ENCODE assay signal across 26 cellular contexts in the genomic region with DNA sequence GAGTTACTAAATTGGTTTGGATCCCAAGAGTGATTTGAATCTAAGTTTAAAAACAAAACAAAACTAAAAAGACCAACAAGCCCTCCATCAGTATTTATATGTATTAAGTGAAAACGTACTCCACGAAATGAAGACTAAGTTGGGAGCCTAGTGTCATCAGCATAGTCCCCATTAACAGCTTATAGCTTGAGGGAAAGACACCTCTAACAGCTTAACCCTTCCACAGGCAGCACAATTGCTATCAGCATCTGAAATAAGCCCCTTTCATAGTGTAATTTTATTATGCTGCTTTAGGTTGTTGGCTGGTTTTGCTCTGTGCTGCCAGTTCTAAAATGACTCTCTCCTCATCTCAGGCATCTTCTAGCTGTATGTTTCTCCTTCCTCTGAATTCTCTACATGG. TPM values are rescaled to one million over a fixed set of nuclear protein-coding genes. Genes with fewer than 3 reads are reported as not detected.
"Had no signal": no experiment of that assay in that cellular context is flagged by ENCODE, and none has a peak within 500 bp of the region (broad histone marks: within the 10 kb centered on the region; RNA-seq: fewer than 3 reads in every experiment).

No MANE protein-coding gene starts in this region.

- ATAC-seq: K562, Right ventricle myocardium inferior had no signal

- H3K36me3 Mint-ChIP-seq: IgD-negative memory B cell had no signal

- H2AFZ ChIP-seq: PC-9 had no signal

- H3K27me3 ChIP-seq: Peyer's patch, SJSA1 had no signal

- H3K4me1 ChIP-seq: Peyer's patch, SJSA1 had no signal

- DNase-seq: Kasumi-1, MV-4-11, NCI-H1048, NCI-H1105, NCI-H1417, NCI-H1436 treated with DMSO at 0.1 percent for 48 hours, NCI-H1694, NCI-H187 treated with DMSO at 0.1 percent for 48 hours, NCI-H2029 treated with DMSO at 0.1 percent for 48 hours, NCI-H2171 treated with DMSO at 0.1 percent for 48 hours, NCI-H345, NCI-H446 treated with DMSO at 0.1 percent for 48 hours, NCI-H510A treated with DMSO at 0.1 percent for 48 hours, NCI-H526, PC-9, Peyer's patch, SIG-M5, T-helper 1 cell had no signal

- H3K27ac ChIP-seq: HL-60, KMS-11, PC-9, Peyer's patch, SJSA1, SK-N-MC had no signal

- H3K27ac Mint-ChIP-seq: IgD-negative memory B cell had no signal

- H3K36me3 ChIP-seq: Peyer's patch, SJSA1 had no signal

- H3K9me3 ChIP-seq: Peyer's patch, SJSA1 had no signal

- H3K9ac ChIP-seq: KMS-11 had no signal

- H3K4me3 Mint-ChIP-seq: IgD-negative memory B cell had no signal

- H3K4me3 ChIP-seq: K562, PC-9, Peyer's patch, SJSA1, SK-N-MC had no signal

- H3K4me2 ChIP-seq: KMS-11, PC-9 had no signal

RNA-seq across cellular contexts. Expression of gene ST6GALNAC5, which starts 25.8 kb away (rescaled TPM):
- total RNA-seq: OCI-LY7, SJSA1 had no signal
